Comparison of ENCODE assay signal across 10 cellular contexts in the genomic region with DNA sequence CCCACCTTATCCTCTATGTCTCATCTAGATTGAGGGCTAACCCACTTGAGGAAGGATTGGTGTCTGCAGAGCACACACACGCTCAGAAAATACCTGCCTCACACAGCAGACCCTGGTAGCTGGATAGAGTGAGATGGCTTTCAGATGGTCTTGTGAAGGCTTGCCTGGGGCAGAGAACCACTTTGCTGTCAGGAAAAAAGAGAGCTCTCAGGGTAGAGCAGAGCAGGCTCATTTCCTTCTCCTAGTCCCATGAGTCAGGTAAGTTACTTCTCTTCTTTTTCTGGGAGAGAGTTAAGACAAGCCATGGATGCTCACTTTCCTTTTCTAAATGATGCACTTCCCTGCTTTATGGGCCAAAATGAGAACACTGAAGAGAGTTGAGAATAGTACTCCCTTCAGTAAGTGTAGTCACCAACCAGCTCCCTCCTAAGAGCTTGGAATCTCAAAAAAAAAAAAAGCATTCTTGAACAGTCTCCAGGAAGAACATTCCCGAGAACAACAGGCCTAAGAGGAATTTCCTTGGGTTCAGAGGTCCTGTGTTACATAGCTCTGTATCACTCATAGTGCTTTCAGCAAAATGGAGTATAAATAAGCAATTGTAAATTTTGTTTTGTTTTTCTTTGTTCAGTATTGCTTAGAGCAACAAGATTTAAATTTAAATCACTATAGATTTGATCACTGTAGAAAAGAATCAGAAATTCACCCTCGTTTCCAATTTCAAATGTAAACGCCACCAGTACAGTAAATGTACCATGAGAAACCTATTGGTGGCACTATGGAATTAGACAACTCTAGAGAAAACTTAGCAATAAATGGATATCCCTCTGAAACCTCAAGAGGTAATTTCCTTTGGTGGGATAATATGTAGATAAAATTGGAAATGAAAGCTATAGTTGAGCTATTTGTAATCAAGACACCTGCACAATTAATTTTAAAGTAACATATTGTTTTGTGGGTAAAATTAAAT.
DNase-seq lines count a peak whose midpoint lies in the region; ATAC-seq and TF ChIP-seq lines count a peak whose summit lies in the region.
"Had no signal": no experiment of that assay in that cellular context is flagged by ENCODE, and none has a peak within 500 bp of the region (broad histone marks: within the 10 kb centered on the region; RNA-seq: fewer than 3 reads in every experiment).

No MANE protein-coding gene starts in this region.

- H3K4me3 Mint-ChIP-seq in Calu3 (ENCODE audit: low read depth, unreplicated experiment), result no peak overlapping the region
- H3K4me3 Mint-ChIP-seq: naive thymus-derived CD8-positive, alpha-beta T cell had no signal

- no peaks in the 10 kb centered on the region for H3K36me3 ChIP-seq in adipocyte (ENCODE audit: control insufficient read depth, insufficient read depth, low read length, severe bottlenecking)
- H3K36me3 ChIP-seq in heart right ventricle, result no peaks in the 10 kb centered on the region

- H3K9me3 ChIP-seq in adipocyte (ENCODE audit: control insufficient read depth, low read length), result no peaks in the 10 kb centered on the region
- no peaks in the 10 kb centered on the region for H3K9me3 ChIP-seq in heart right ventricle

- H3K4me3 ChIP-seq in HFF-Myc (replicated peaks; ENCODE audit: low read depth, low read length) (no peak overlapping the region), adipocyte (ENCODE audit: low read length) (peak overlapping the region; percentile 39), heart right ventricle (no peak overlapping the region), skeletal muscle cell (ENCODE audit: low read depth, low read length) (no peak overlapping the region)

- no TSS peak for BruUV-seq in Calu3 (replicated peaks; lab: Mats Ljungman, UMichigan)

- H3K36me3 Mint-ChIP-seq in Calu3 (ENCODE audit: insufficient read depth, unreplicated experiment), result no peaks in the 10 kb centered on the region
- H3K36me3 Mint-ChIP-seq: naive thymus-derived CD8-positive, alpha-beta T cell had no signal

- WGBS in heart right ventricle, 2 donors, result 62 to 63% methylated on average over 4 of the region's 4 CpGs

- peak overlapping the region in 5 of 10 donors; percentile 8 to 47 (median 34) for H3K27ac ChIP-seq in heart right ventricle

- no peak overlapping the region for H3K27ac Mint-ChIP-seq in Calu3 (ENCODE audit: unreplicated experiment)
- H3K27ac Mint-ChIP-seq: naive thymus-derived CD8-positive, alpha-beta T cell had no signal

- H3K27me3 Mint-ChIP-seq in Calu3 (ENCODE audit: unreplicated experiment), result no peaks in the 10 kb centered on the region
- H3K27me3 Mint-ChIP-seq: naive thymus-derived CD8-positive, alpha-beta T cell had no signal

- peak overlapping the region; percentile 30 for H3K9ac ChIP-seq in adipocyte (ENCODE audit: low read length)

- no peaks in the 10 kb centered on the region for H3K4me1 Mint-ChIP-seq in Calu3 (ENCODE audit: low read depth, unreplicated experiment)
- H3K4me1 Mint-ChIP-seq: naive thymus-derived CD8-positive, alpha-beta T cell had no signal

- H3K4me1 ChIP-seq in adipocyte (ENCODE audit: control insufficient read depth, insufficient read depth, low read length) (peaks cover 25% of the 10 kb centered on the region), heart right ventricle (peaks cover 0 to 11% (median 4%) of the 10 kb centered on the region in 9 donors)

- intact Hi-C loops in heart right ventricle (cut with DNase I), result no loop called here
- intact Hi-C loops in Calu3 (cut with micrococcal nuclease; ENCODE audit: unreplicated experiment), result loop anchor here (5.0 kb wide), 2 partner anchors 430 to 1000 kb away; no protein-coding TSS in a partner anchor

- TF ChIP-seq CTCF in HFF-Myc (IDR thresholded peaks at IDR 0.05; ENCODE audit: low read depth, low read length, missing control alignments), result no peak
- TF ChIP-seq CTCF in heart right ventricle (IDR thresholded peaks at IDR 0.05), result peak in 1 of 9 donors; percentile 25
- no peak for TF ChIP-seq CTCF in Calu3 (IDR thresholded peaks at IDR 0.05; ENCODE audit: unreplicated experiment)

- H3K9me3 Mint-ChIP-seq in Calu3 (ENCODE audit: low read depth, unreplicated experiment), result no peaks in the 10 kb centered on the region

- CTCF ChIA-PET in Calu3 (lab: Charles Lee), result interaction anchor here (0.6 to 0.7 kb wide), 3 partner anchors 170 to 757 kb away, joined by 3 to 4 read pairs (median 3); no protein-coding TSS in a partner anchor

- DNase-seq in HFF-Myc (ENCODE audit: extremely low read depth, low read depth) (peak; percentile 67), adipocyte (ENCODE audit: low read depth) (peak; percentile 90), heart right ventricle (no peak), skeletal muscle cell (ENCODE audit: low read depth) (peak; percentile 86), Calu3 (no peak), NCI-H187 (lab: John Stamatoyannopoulos, UW) (no peak), NOMO-1 treated with dmso at 0.1 percent for 144 hours (lab: John Stamatoyannopoulos, UW; ENCODE audit: unreplicated experiment) (no peak), GM19240 (ENCODE audit: insufficient read length, low spot score) (no peak)
- DNase-seq: naive thymus-derived CD8-positive, alpha-beta T cell; SHP77 had no signal

- no peaks in the 10 kb centered on the region for H3K27me3 ChIP-seq in adipocyte (replicated peaks; ENCODE audit: control insufficient read depth, insufficient read depth, low read length)
- H3K27me3 ChIP-seq in heart right ventricle, result no peaks in the 10 kb centered on the region

- ATAC-seq in heart right ventricle, result peak in 7 of 8 donors; percentile 58 to 90 (median 78)
- ATAC-seq: naive thymus-derived CD8-positive, alpha-beta T cell had no signal

Comparison
In these comparisons a context has a peak if more than half of its experiments do, and no peak if none do; other contexts are left out.
1. DNase-seq: peak in HFF-Myc (single experiment), adipocyte (single experiment) and skeletal muscle cell (single experiment); none in heart right ventricle (0 of 2), Calu3 (single experiment), NCI-H187 (0 of 2), NOMO-1 treated with dmso at 0.1 percent for 144 hours (single experiment) and GM19240 (single experiment).